Comparison of ENCODE assay signal across 16 cellular contexts in genomic region chr9:83280790-83281189, GRCh38.
DNase-seq lines count a peak whose midpoint lies in the region; ATAC-seq and TF ChIP-seq lines count a peak whose summit lies in the region.
"Had no signal": no experiment of that assay in that cellular context is flagged by ENCODE, and none has a peak within 500 bp of the region (broad histone marks: within the 10 kb centered on the region; RNA-seq: fewer than 3 reads in every experiment).

No MANE protein-coding gene starts in this region.

- peak overlapping the region; percentile 21 to 64 for H3K27ac ChIP-seq in coronary artery
- H3K27ac ChIP-seq: KMS-11, neural progenitor cell had no signal

- no peaks in the 10 kb centered on the region for H3K27me3 ChIP-seq in BE2C
- H3K27me3 ChIP-seq: neural progenitor cell had no signal

- H3K4me3 ChIP-seq in BE2C (ENCODE audit: low read depth, low read length) (peak overlapping the region; percentile 40), coronary artery (no peak overlapping the region), mucosa of descending colon (no peak overlapping the region)
- H3K4me3 ChIP-seq: GM12878, GM23338, neural progenitor cell had no signal

- intact Hi-C loops in mucosa of descending colon (cut with DNase I, micrococcal nuclease) (no loop called here), posterior vena cava (cut with DNase I) (loop anchor here in 1 of 2 donors (1.0 kb wide), 1 partner anchor 17 kb away; no protein-coding TSS in a partner anchor)

- ATAC-seq in HG03139 (IDR thresholded peaks at IDR 0.05; ENCODE audit: unreplicated experiment) (peak; percentile 33), mucosa of descending colon (peak; percentile 85)
- ATAC-seq: GM23338 had no signal

- peaks cover 14% of the 10 kb centered on the region for H3K36me3 ChIP-seq in BE2C
- no peaks in the 10 kb centered on the region for H3K36me3 ChIP-seq in mucosa of descending colon (ENCODE audit: low read depth)
- H3K36me3 ChIP-seq: neural progenitor cell had no signal

- H3K4me1 ChIP-seq in BE2C (peaks cover 24% of the 10 kb centered on the region), mucosa of descending colon (ENCODE audit: low read depth) (no peaks in the 10 kb centered on the region)
- H3K4me1 ChIP-seq: neural progenitor cell had no signal

- H3K9me3 ChIP-seq in BE2C = no peaks in the 10 kb centered on the region
- no peaks in the 10 kb centered on the region for H3K9me3 ChIP-seq in mucosa of descending colon

- DNase-seq in BE2C (no peak), coronary artery (ENCODE audit: low spot score) (no peak), mucosa of descending colon (peak in 1 of 3 donors; percentile 12), NCI-H2227 treated with DMSO at 0.1 percent for 48 hours (lab: John Stamatoyannopoulos, UW) (no peak), NCI-H2171 (lab: John Stamatoyannopoulos, UW) (no peak), NCI-H510A (lab: John Stamatoyannopoulos, UW) (no peak), posterior vena cava (ENCODE audit: low spot score) (no peak)
- DNase-seq: activated CD4-positive, alpha-beta T cell treated with anti-CD3 and anti-CD28 coated beads, Interleukin-2, amount 10 ng/mL, durations not matched to agents 24 days and 14 days; activated naive CD4-positive, alpha-beta T cell treated with anti-CD3 and anti-CD28 coated beads, Interleukin-2, amount 10 ng/mL, durations not matched to agents 7 days and 5 days; COR-L47; NCI-H226 had no signal

- TF ChIP-seq CTCF in BE2C (IDR thresholded peaks at IDR 0.05; ENCODE audit: low read depth, low read length) (no peak), coronary artery (IDR thresholded peaks at IDR 0.05) (no peak), mucosa of descending colon (IDR thresholded peaks at IDR 0.05) (no peak)
